In the genomic region with DNA sequence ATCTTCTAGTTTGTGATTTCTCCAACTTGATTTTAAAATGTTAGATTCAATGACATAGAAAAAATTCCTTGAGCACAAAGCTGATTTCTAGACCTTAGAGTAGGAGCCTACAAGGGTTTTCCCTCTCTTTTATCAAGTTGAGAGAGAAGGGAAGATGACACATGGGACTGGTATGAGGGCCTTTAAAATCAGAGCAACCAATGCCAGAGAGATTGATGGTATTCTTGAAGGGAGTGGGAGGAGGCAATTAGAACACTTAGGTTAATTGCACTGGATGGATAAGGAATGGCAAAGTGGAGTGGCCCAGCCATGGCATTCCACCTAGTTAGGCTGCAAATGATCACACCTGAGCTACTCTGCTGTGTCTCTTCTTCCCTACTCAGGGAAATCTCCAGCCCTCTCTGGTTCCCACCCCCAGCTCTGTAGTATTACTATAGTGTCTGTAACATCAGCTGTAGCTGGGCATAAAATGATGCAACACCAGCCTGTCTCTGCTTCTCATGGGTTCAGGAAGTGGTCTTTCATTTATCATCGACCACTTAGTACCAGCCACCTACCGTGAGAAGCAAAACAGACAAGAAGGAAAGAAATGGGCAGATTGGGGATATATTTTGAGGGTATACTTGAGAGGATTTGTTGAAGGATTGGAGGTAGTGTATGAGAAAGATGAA, we compare ENCODE assay signal across 1 cellular context.
TF ChIP-seq lines count a peak whose summit lies in the region.

No MANE protein-coding gene starts in this region.

TF ChIP-seq in HepG2, 621 proteins besides CTCF, POLR2A, EP300 and RAD21:
- TF ChIP-seq CEBPB (IDR thresholded peaks at IDR 0.05; ENCODE audit: borderline replicate concordance, low read depth, low read length) (peak; percentile 18; the same call in 1 of the 2 replicates), HNRNPLL (IDR thresholded peaks at IDR 0.05; ENCODE audit: low read depth, low read length, poor library complexity, severe bottlenecking) (no peak)
- TF ChIP-seq, protein P1, sequence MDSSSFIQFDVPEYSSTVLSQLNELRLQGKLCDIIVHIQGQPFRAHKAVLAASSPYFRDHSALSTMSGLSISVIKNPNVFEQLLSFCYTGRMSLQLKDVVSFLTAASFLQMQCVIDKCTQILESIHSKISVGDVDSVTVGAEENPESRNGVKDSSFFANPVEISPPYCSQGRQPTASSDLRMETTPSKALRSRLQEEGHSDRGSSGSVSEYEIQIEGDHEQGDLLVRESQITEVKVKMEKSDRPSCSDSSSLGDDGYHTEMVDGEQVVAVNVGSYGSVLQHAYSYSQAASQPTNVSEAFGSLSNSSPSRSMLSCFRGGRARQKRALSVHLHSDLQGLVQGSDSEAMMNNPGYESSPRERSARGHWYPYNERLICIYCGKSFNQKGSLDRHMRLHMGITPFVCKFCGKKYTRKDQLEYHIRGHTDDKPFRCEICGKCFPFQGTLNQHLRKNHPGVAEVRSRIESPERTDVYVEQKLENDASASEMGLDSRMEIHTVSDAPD (CRISPR knock-in tag; IDR thresholded peaks at IDR 0.05), result no peak
- TF ChIP-seq, protein P2, sequence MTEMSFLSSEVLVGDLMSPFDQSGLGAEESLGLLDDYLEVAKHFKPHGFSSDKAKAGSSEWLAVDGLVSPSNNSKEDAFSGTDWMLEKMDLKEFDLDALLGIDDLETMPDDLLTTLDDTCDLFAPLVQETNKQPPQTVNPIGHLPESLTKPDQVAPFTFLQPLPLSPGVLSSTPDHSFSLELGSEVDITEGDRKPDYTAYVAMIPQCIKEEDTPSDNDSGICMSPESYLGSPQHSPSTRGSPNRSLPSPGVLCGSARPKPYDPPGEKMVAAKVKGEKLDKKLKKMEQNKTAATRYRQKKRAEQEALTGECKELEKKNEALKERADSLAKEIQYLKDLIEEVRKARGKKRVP (CRISPR knock-in tag; IDR thresholded peaks at IDR 0.05), result peak in 1 of 2 experiments; percentile 33; a peak in 1 of 4 replicates
TF ChIP-seq in HepG2: peak in this region for 2.
